Comparison of ENCODE assay signal across 14 cellular contexts in the genomic region with DNA sequence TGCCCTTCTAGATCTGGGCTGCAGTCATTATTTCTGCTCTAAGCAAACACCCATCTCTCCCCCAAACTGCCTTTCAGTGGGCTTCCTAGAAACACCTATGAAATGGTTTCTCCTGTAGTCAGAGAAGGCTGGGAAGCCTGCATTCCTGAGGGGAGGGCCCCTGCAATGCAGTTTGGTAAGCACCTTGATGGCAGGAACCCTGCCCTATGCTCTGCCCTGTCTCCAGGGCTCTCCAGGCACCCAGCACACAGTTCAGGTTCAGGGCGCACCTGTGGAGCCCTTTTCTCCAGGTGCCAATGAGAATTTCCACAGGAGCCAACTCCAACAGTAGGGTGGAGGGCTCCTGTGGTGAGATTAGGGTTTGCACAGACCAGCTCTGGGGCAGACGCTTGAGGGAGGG.
"Had no signal": no experiment of that assay in that cellular context is flagged by ENCODE, and none has a peak within 500 bp of the region (broad histone marks: within the 10 kb centered on the region; RNA-seq: fewer than 3 reads in every experiment).

No MANE protein-coding gene starts in this region.

- H3K4me3 Mint-ChIP-seq: activated CD4-positive, alpha-beta T cell treated with anti-CD3 and anti-CD28 coated beads, Interleukin-2, amount 10 ng/mL, durations not matched to agents 24 days and 14 days; activated T-cell treated with anti-CD3 and anti-CD28 coated beads, Interleukin-2, amount 50 U/mL, for 72 hours; immature natural killer cell; naive B cell; stimulated activated effector memory CD8-positive, alpha-beta T cell treated with anti-CD3 and anti-CD28 coated beads, Interleukin-12 subunit alpha, Interleukin-12 subunit beta, amount 100 ng/mL, for 72 hours had no signal

- H3K36me3 ChIP-seq: colonic mucosa, esophagus muscularis mucosa, lower lobe of right lung, tibial nerve had no signal

- DNase-seq: activated CD4-positive, alpha-beta T cell treated with anti-CD3 and anti-CD28 coated beads, Interleukin-2, amount 10 ng/mL, durations not matched to agents 24 days and 14 days; activated CD8-positive, alpha-beta memory T cell treated with anti-CD3 and anti-CD28 coated beads, Interleukin-2, amount 50 U/mL, for 48 hours; activated gamma-delta T cell; activated T-cell treated with anti-CD3 and anti-CD28 coated beads, Interleukin-2, amount 50 U/mL, for 72 hours; colonic mucosa; immature natural killer cell; left colon; lower lobe of right lung; naive B cell had no signal

- H3K27ac Mint-ChIP-seq: activated CD4-positive, alpha-beta T cell treated with anti-CD3 and anti-CD28 coated beads, Interleukin-2, amount 10 ng/mL, durations not matched to agents 24 days and 14 days; activated naive CD4-positive, alpha-beta T cell treated with anti-CD3 and anti-CD28 coated beads, Interleukin-2, amount 50 U/mL, for 72 hours; activated T-cell treated with anti-CD3 and anti-CD28 coated beads, Interleukin-2, amount 50 U/mL, for 72 hours; immature natural killer cell; stimulated activated effector memory CD8-positive, alpha-beta T cell treated with anti-CD3 and anti-CD28 coated beads, Interleukin-12 subunit alpha, Interleukin-12 subunit beta, amount 100 ng/mL, for 72 hours had no signal

- H3K9me3 ChIP-seq: body of pancreas, colonic mucosa, esophagus muscularis mucosa, lower lobe of right lung, tibial nerve had no signal

- H3K9me3 Mint-ChIP-seq: activated CD4-positive, alpha-beta T cell treated with anti-CD3 and anti-CD28 coated beads, Interleukin-2, amount 10 ng/mL, durations not matched to agents 24 days and 14 days; activated naive CD4-positive, alpha-beta T cell treated with anti-CD3 and anti-CD28 coated beads, Interleukin-2, amount 50 U/mL, for 72 hours; activated T-cell treated with anti-CD3 and anti-CD28 coated beads, Interleukin-2, amount 50 U/mL, for 72 hours; immature natural killer cell; naive B cell; stimulated activated effector memory CD8-positive, alpha-beta T cell treated with anti-CD3 and anti-CD28 coated beads, Interleukin-12 subunit alpha, Interleukin-12 subunit beta, amount 100 ng/mL, for 72 hours had no signal

- H3K27ac ChIP-seq: colonic mucosa, lower lobe of right lung had no signal

- H3K36me3 Mint-ChIP-seq: activated naive CD4-positive, alpha-beta T cell treated with anti-CD3 and anti-CD28 coated beads, Interleukin-2, amount 50 U/mL, for 72 hours; immature natural killer cell; stimulated activated effector memory CD8-positive, alpha-beta T cell treated with anti-CD3 and anti-CD28 coated beads, Interleukin-12 subunit alpha, Interleukin-12 subunit beta, amount 100 ng/mL, for 72 hours had no signal

- H3K4me1 Mint-ChIP-seq: activated CD4-positive, alpha-beta T cell treated with anti-CD3 and anti-CD28 coated beads, Interleukin-2, amount 10 ng/mL, durations not matched to agents 24 days and 14 days; immature natural killer cell; stimulated activated effector memory CD8-positive, alpha-beta T cell treated with anti-CD3 and anti-CD28 coated beads, Interleukin-12 subunit alpha, Interleukin-12 subunit beta, amount 100 ng/mL, for 72 hours had no signal

- H3K4me3 ChIP-seq: body of pancreas, colonic mucosa, esophagus muscularis mucosa, lower lobe of right lung, tibial nerve had no signal

- ATAC-seq: activated naive CD4-positive, alpha-beta T cell treated with anti-CD3 and anti-CD28 coated beads, Interleukin-2, amount 50 U/mL, for 72 hours; activated T-cell treated with anti-CD3 and anti-CD28 coated beads, Interleukin-2, amount 50 U/mL, for 72 hours; left colon; stimulated activated effector memory CD8-positive, alpha-beta T cell treated with anti-CD3 and anti-CD28 coated beads, Interleukin-12 subunit alpha, Interleukin-12 subunit beta, amount 100 ng/mL, for 72 hours had no signal

- H3K4me1 ChIP-seq: body of pancreas, colonic mucosa, lower lobe of right lung had no signal

- H3K27me3 ChIP-seq: body of pancreas, colonic mucosa, esophagus muscularis mucosa, tibial nerve had no signal
